ENCODE assay signal across 8 cellular contexts in the genomic region with DNA sequence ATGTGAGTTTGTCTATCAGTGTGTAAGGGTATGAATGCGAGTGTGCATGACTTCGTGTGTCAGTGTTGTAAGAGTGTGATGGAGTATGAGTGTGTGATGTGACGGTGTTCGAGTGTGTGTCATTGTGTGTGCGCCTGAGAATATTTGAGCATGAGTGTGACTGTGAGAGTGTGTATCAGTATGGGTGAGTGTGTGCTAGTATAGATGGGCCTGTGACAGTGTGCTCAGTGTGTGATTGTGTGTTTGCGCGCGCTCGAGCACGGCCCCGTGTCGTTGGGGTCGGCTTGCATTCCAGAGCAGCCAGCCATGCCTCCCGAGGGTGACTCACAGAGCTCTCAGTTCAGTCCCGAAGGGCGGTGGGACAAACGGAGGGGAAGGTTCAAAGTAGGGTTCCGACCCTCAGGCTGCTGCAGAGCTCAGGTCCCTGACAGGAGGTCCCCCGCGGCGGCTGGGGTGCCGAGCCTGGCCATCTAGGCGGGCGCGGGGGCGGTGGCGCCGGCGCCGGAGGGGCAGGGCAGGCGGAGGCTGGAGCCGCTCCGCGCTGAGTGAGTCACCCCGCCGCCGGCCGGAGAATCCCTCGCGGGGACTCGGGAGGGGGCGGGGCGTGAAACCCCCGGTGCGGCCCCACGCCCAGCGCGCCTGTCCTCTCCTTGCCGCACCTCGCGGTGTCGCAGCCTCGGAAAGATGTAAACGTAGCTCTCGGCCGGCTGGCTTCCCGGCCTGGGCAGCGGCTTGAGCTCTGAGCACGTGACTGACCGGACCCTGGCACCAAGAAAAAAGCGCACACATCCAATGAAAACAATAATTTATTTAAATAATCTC. TPM values are rescaled to one million over a fixed set of nuclear protein-coding genes. Genes with fewer than 3 reads are reported as not detected.
DNase-seq lines count a peak whose midpoint lies in the region; ATAC-seq, FAIRE-seq and TF ChIP-seq lines count a peak whose summit lies in the region.
"Had no signal": no experiment of that assay in that cellular context is flagged by ENCODE, and none has a peak within 500 bp of the region (broad histone marks: within the 10 kb centered on the region; RNA-seq: fewer than 3 reads in every experiment).

No MANE protein-coding gene starts in this region.

- no peak for FAIRE-seq in astrocyte (lab: Jason Lieb, UNC)

- peak overlapping the region; percentile 4 for H3K27ac Mint-ChIP-seq in astrocyte (ENCODE audit: unreplicated experiment)

- ATAC-seq in thoracic aorta (ENCODE audit: insufficient number of reproducible peaks, low FRiP score, low read depth) (no peak), GM19351 (IDR thresholded peaks at IDR 0.05; ENCODE audit: unreplicated experiment) (no peak)

- no peaks in the 10 kb centered on the region for H3K79me2 ChIP-seq in astrocyte (ENCODE audit: insufficient read depth, low read length)

- H3K27ac ChIP-seq in astrocyte (ENCODE audit: low read depth, low read length): peak overlapping the region; percentile 47
- H3K27ac ChIP-seq in thoracic aorta: no peak overlapping the region

- H3K9ac ChIP-seq in astrocyte (ENCODE audit: low read length): peak overlapping the region; percentile 57

- H3K27me3 ChIP-seq in astrocyte (ENCODE audit: insufficient read depth, low read length) (peaks cover 37% of the 10 kb centered on the region), thoracic aorta (replicated peaks; ENCODE audit: insufficient read depth) (peaks cover 53% of the 10 kb centered on the region)

- H3K4me3 Mint-ChIP-seq in astrocyte (ENCODE audit: unreplicated experiment): peak overlapping the region; percentile 71

- H3K36me3 Mint-ChIP-seq in astrocyte (ENCODE audit: low read depth, unreplicated experiment): no peaks in the 10 kb centered on the region

- H3K9me3 ChIP-seq in astrocyte (ENCODE audit: insufficient read depth, low read depth, low read length) (no peaks in the 10 kb centered on the region), thoracic aorta (no peaks in the 10 kb centered on the region)

- H3K36me3 ChIP-seq in astrocyte (ENCODE audit: insufficient read depth, low read length) (no peaks in the 10 kb centered on the region), thoracic aorta (no peaks in the 10 kb centered on the region)

- H3K4me1 ChIP-seq in astrocyte (ENCODE audit: insufficient read depth, low read length) (peaks cover 62% of the 10 kb centered on the region), thoracic aorta (ENCODE audit: control insufficient read depth in 1 of 2, low read depth in 2 of 2) (peaks cover 48 to 84% of the 10 kb centered on the region in 2 donors)

- H3K4me3 ChIP-seq in astrocyte (ENCODE audit: insufficient read depth, low read depth, low read length) (peak overlapping the region; percentile 55), thoracic aorta (peak overlapping the region; percentile 71)

- H3K9me3 Mint-ChIP-seq in astrocyte (ENCODE audit: unreplicated experiment): no peaks in the 10 kb centered on the region

- peak; percentile 92 for DNase-seq in ELR (ENCODE audit: low read depth)
- DNase-seq in M059J (ENCODE audit: low read depth): peak; percentile 91
- DNase-seq in astrocyte (ENCODE audit: low read depth): peak; percentile 65
- DNase-seq in iris pigment epithelial cell (ENCODE audit: low read depth): peak; percentile 65
- DNase-seq in thoracic aorta (ENCODE audit: low spot score): no peak
- no peak for DNase-seq in NCI-H526 treated with DMSO at 0.1 percent for 48 hours (lab: John Stamatoyannopoulos, UW)

- H3K4me2 ChIP-seq in astrocyte (ENCODE audit: low read length): peak overlapping the region; percentile 85

- H2AFZ ChIP-seq in astrocyte (ENCODE audit: low read depth, low read length): peak overlapping the region; percentile 80

- H4K20me1 ChIP-seq in astrocyte (ENCODE audit: insufficient read depth, low read length): peaks cover 3% of the 10 kb centered on the region

- TF ChIP-seq CTCF in astrocyte (IDR thresholded peaks at IDR 0.05; ENCODE audit: insufficient read depth, low read depth, low read length): no peak
- no peak for TF ChIP-seq CTCF in thoracic aorta (IDR thresholded peaks at IDR 0.05)

- H3K4me1 Mint-ChIP-seq in astrocyte (ENCODE audit: low read depth, unreplicated experiment): peaks cover 22% of the 10 kb centered on the region

- H3K27me3 Mint-ChIP-seq in astrocyte (ENCODE audit: low read depth, unreplicated experiment): peaks cover 17% of the 10 kb centered on the region

RNA-seq across cellular contexts. Expression of gene DLX2, which starts 3.8 kb away (rescaled TPM):
- total RNA-seq in M059J (2014; rRNA removed; shearing (Covaris generic)): 1.9 and 4.2 TPM in 2 replicates
- 2.1 and 2.2 TPM in 2 replicates for total RNA-seq in astrocyte
- 1 to 10 TPM in 1 of 2 donors, not detected in 1; 1.6 TPM for total RNA-seq in thoracic aorta
- total RNA-seq: T-helper 2 cell treated with Interferon-gamma antibody and Interleukin-4, amounts not matched to agents 100 ng/mL and 5 ng/mL, for 36 hours had no signal

RNA-seq across cellular contexts. Expression of gene DLX1, which starts 13.6 kb away (rescaled TPM):
- total RNA-seq in M059J (2014; rRNA removed; shearing (Covaris generic)): 5.6 and 6.8 TPM in 2 replicates
- total RNA-seq in astrocyte (0.27 TPM in 1 of 2 replicates, not detected in the other), thoracic aorta (under 1 TPM; 0.68 to 0.92 TPM)
- total RNA-seq: T-helper 2 cell treated with Interferon-gamma antibody and Interleukin-4, amounts not matched to agents 100 ng/mL and 5 ng/mL, for 36 hours had no signal

Comparison
In these comparisons a context has a peak if more than half of its experiments do, and no peak if none do; other contexts are left out.
1. DNase-seq: peak in ELR (single experiment), M059J (single experiment), astrocyte (single experiment) and iris pigment epithelial cell (single experiment); none in thoracic aorta (single experiment) and NCI-H526 treated with DMSO at 0.1 percent for 48 hours (single experiment).